In the genomic region with DNA sequence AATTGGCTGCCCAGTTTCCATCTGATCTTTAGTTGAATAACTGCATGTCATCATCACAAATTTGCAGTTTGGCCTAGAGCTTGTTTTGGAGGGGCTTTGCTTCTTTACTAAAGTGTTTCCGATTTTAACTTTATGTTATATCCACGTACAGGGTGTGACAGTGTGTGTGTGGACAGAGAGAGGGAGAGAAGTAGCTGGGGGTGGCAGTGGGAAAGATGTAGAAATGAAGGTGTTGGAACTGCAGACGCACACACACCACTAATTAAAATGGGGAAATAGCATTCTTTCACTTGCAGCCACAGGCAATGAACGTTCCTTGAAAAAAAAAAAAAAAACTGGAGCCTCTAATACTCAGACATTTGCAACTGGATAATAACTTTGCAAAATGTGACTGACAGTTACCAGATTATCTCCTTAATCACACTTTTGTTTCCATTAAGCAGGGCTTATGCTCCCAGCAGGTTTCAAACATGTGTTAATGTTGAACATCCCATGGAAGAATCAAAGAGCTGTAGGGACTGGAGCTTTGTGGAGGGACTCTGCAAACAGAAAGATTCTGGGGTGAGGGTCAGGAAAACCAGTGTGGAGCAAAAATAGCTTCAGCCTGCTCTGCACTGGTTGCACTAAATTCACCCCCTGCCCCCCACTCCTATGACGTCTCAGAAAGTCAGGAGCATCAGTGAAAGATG, we compare ENCODE assay signal across 1 cellular context.
TF ChIP-seq lines count a peak whose summit lies in the region.

No MANE protein-coding gene starts in this region.

TF ChIP-seq in WTC11, 78 proteins besides CTCF, POLR2A, EP300 and RAD21 (continued from another document):
- TF ChIP-seq, protein P1, sequence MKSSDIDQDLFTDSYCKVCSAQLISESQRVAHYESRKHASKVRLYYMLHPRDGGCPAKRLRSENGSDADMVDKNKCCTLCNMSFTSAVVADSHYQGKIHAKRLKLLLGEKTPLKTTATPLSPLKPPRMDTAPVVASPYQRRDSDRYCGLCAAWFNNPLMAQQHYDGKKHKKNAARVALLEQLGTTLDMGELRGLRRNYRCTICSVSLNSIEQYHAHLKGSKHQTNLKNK (CRISPR knock-in tag; IDR thresholded peaks at IDR 0.05): no peak
- TF ChIP-seq, protein P2, sequence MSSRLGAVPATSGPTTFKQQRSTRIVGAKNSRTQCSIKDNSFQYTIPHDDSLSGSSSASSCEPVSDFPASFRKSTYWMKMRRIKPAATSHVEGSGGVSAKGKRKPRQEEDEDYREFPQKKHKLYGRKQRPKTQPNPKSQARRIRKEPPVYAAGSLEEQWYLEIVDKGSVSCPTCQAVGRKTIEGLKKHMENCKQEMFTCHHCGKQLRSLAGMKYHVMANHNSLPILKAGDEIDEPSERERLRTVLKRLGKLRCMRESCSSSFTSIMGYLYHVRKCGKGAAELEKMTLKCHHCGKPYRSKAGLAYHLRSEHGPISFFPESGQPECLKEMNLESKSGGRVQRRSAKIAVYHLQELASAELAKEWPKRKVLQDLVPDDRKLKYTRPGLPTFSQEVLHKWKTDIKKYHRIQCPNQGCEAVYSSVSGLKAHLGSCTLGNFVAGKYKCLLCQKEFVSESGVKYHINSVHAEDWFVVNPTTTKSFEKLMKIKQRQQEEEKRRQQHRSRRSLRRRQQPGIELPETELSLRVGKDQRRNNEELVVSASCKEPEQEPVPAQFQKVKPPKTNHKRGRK (CRISPR knock-in tag; IDR thresholded peaks at IDR 0.05; ENCODE audit: borderline replicate concordance): no peak
- TF ChIP-seq RORB (CRISPR knock-in tag; IDR thresholded peaks at IDR 0.05): no peak
